Comparison of ENCODE assay signal across 8 cellular contexts in genomic region chr9:86946712-86947145, GRCh38. TPM values are rescaled to one million over a fixed set of nuclear protein-coding genes. Genes with fewer than 3 reads are reported as not detected.
A peak's percentile ranks its signal among the peaks of the same experiment; 100 is the strongest.
DNase-seq lines count a peak whose midpoint lies in the region; ATAC-seq and TF ChIP-seq lines count a peak whose summit lies in the region.

No MANE protein-coding gene starts in this region.

- H3K36me3 ChIP-seq in mucosa of rectum (ENCODE audit: control insufficient read depth in 2 of 2, insufficient read depth in 2 of 2, low read length in 2 of 2): no peaks in the 10 kb centered on the region
- H3K36me3 ChIP-seq in thoracic aorta: peaks cover 4% of the 10 kb centered on the region

- H3K27ac Mint-ChIP-seq in effector memory CD8-positive, alpha-beta T cell: no peak overlapping the region

- DNase-seq in NCI-H1092 treated with DMSO at 0.1 percent for 48 hours (lab: John Stamatoyannopoulos, UW) (peak; percentile 41), NCI-H1092 (lab: John Stamatoyannopoulos, UW) (no peak), thoracic aorta (ENCODE audit: low spot score) (no peak), GOT3 (lab: John Stamatoyannopoulos, UW) (no peak)
- DNase-seq in effector memory CD8-positive, alpha-beta T cell: peak; percentile 14 to 46 (median 28)

- H3K4me3 ChIP-seq in WI38 (ENCODE audit: low read depth, low read length) (peak overlapping the region; percentile 66), mucosa of rectum (ENCODE audit: low read length in 2 of 2) (peak overlapping the region; percentile 69 to 72), thoracic aorta (peak overlapping the region; percentile 91)

- H3K9me3 ChIP-seq in mucosa of rectum (ENCODE audit: control insufficient read depth in 2 of 2, low read length in 2 of 2) (no peaks in the 10 kb centered on the region), thoracic aorta (no peaks in the 10 kb centered on the region)

- TF ChIP-seq CTCF in WI38 (IDR thresholded peaks at IDR 0.05; ENCODE audit: low read depth, low read length) (no peak), thoracic aorta (IDR thresholded peaks at IDR 0.05) (no peak)

- H3K9ac ChIP-seq in mucosa of rectum (ENCODE audit: low read depth in 1 of 2, low read length in 2 of 2): peak overlapping the region in 1 of 2 donors; percentile 24

- H3K27me3 ChIP-seq in mucosa of rectum (ENCODE audit: control insufficient read depth in 2 of 2, insufficient read depth in 2 of 2, low read length in 2 of 2): peaks cover 22 to 34% of the 10 kb centered on the region in 2 donors
- H3K27me3 ChIP-seq in thoracic aorta (replicated peaks; ENCODE audit: insufficient read depth): no peaks in the 10 kb centered on the region

- peak overlapping the region; percentile 82 to 83 for H3K4me3 Mint-ChIP-seq in effector memory CD8-positive, alpha-beta T cell

- H3K4me1 ChIP-seq in mucosa of rectum (ENCODE audit: control insufficient read depth in 2 of 2, insufficient read depth in 2 of 2, low read length in 2 of 2) (peaks cover 7 to 12% of the 10 kb centered on the region in 2 donors), thoracic aorta (ENCODE audit: control insufficient read depth in 1 of 2, low read depth in 2 of 2) (peaks cover 4 to 25% of the 10 kb centered on the region in 2 donors)

- H3K27ac ChIP-seq in mucosa of rectum (ENCODE audit: low read depth in 2 of 2, low read length in 2 of 2) (peak overlapping the region; percentile 37 to 50), thoracic aorta (peak overlapping the region; percentile 79 to 90)

- peak; percentile 2 for ATAC-seq in HG03565 (IDR thresholded peaks at IDR 0.05; ENCODE audit: unreplicated experiment)
- ATAC-seq in effector memory CD8-positive, alpha-beta T cell (replicated peaks): peak; percentile 3
- no peak for ATAC-seq in thoracic aorta (ENCODE audit: insufficient number of reproducible peaks, low FRiP score, low read depth)

- H3K36me3 Mint-ChIP-seq in effector memory CD8-positive, alpha-beta T cell (ENCODE audit: insufficient read depth): peaks cover 13% of the 10 kb centered on the region

- no peaks in the 10 kb centered on the region for H3K9me3 Mint-ChIP-seq in effector memory CD8-positive, alpha-beta T cell

- peaks cover 9 to 12% of the 10 kb centered on the region in 2 donors for H3K4me1 Mint-ChIP-seq in effector memory CD8-positive, alpha-beta T cell (ENCODE audit: low read depth in 2 of 2)

- peaks cover 23 to 32% of the 10 kb centered on the region in 2 donors for H3K27me3 Mint-ChIP-seq in effector memory CD8-positive, alpha-beta T cell

RNA-seq across cellular contexts. Expression of gene GAS1, which starts 0.6 kb away (rescaled TPM):
- total RNA-seq in thoracic aorta: 100 to 1,000 TPM in 1 of 2 donors, 10 to 100 TPM in 1; 47.6 to 108 TPM

Comparison
In these comparisons a context has a peak if more than half of its experiments do, and no peak if none do; other contexts are left out.
1. DNase-seq: peak in NCI-H1092 treated with DMSO at 0.1 percent for 48 hours (single experiment) and effector memory CD8-positive, alpha-beta T cell (3 of 3); none in NCI-H1092 (single experiment), thoracic aorta (single experiment) and GOT3 (single experiment).
2. Peak in every context shown above with its lines, with median percentiles within 50 percentile points of each other: H3K4me3 ChIP-seq.